ENCODE assay signal across 8 cellular contexts in the genomic region with DNA sequence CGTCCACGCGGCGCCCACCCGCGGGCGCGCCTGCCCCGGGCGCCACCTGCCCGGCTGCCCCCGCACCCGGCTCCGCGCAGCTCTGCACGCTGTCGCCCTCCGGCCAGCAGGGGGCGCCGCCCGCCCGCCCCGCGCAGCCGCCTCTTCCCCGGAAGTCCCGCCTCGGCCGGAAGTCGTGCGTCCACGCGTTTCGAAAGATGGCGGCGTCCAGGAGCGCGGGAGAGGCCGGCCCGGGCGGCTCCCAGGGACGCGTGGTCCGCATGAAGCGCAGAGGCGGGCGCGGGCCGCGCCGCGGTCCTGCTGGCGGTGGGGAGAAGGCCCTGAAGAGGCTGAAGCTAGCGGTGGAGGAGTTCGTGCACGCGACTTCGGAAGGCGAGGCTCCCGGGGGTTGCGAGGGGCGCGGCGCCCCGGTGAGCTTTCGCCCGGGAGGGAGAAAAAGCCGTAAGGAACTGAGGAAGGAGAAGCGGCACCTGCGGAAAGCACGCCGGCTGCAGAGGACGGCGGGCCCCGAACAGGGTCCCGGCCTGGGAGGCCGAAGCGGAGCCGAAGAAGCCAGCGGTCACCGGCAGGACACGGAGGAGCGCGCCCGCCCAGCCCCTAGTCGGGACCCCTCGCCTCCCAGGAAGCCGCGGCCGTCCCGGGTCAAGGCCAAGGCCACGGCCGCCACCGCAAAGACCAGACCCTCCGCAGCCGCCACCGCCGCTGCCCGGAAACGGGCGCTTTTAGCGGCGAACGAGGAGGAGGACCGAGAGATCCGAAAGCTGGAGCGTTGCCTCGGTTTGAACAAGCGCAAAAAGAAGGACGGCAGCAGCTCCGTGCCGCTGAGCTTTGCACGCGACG.
DNase-seq lines count a peak whose midpoint lies in the region; ATAC-seq lines count a peak whose summit lies in the region.

A gene with protein sequence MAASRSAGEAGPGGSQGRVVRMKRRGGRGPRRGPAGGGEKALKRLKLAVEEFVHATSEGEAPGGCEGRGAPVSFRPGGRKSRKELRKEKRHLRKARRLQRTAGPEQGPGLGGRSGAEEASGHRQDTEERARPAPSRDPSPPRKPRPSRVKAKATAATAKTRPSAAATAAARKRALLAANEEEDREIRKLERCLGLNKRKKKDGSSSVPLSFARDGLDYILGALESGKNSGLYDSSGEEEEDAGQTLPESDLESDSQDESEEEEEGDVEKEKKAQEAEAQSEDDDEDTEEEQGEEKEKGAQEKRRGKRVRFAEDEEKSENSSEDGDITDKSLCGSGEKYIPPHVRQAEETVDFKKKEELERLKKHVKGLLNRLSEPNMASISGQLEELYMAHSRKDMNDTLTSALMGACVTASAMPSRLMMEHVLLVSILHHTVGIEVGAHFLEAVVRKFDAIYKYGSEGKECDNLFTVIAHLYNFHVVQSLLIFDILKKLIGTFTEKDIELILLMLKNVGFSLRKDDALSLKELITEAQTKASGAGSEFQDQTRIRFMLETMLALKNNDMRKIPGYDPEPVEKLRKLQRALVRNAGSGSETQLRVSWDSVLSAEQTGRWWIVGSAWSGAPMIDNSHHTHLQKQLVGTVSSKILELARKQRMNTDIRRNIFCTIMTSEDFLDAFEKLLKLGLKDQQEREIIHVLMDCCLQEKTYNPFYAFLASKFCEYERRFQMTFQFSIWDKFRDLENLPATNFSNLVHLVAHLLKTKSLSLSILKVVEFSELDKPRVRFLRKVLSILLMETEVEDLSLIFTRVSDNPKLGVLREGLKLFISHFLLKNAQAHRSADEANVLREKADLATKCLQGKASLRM (plus strand): TSS at position 172 of the 840 bp plus-strand sequence. CDS start 26 bp downstream, at position 198.

- peak; percentile 62 for ATAC-seq in GM18873 (IDR thresholded peaks at IDR 0.05; ENCODE audit: low FRiP score, unreplicated experiment)
- ATAC-seq in HG03108 (IDR thresholded peaks at IDR 0.05; ENCODE audit: unreplicated experiment) = peak; percentile 91

- peak; percentile 97 for DNase-seq in AG20443 (ENCODE audit: low spot score)
- DNase-seq in NCI-H2227 (lab: John Stamatoyannopoulos, UW; ENCODE audit: unreplicated experiment) = peak; percentile 95
- peak; percentile 87 for DNase-seq in activated CD4-positive, CD25-positive, alpha-beta regulatory T cell treated with anti-CD3 and anti-CD28 coated beads, Interleukin-2, amount 50 U/mL, for 16 hours (ENCODE audit: low read depth, low spot score)
- DNase-seq in cerebellar cortex (ENCODE audit: low spot score) = peak; percentile 77
- peak; percentile 65 for DNase-seq in kidney glomerular epithelial cell (lab: John Stamatoyannopoulos, UW)
- peak; percentile 69 to 88 for DNase-seq in stimulated activated CD4-positive, alpha-beta T cell treated with anti-CD3 and anti-CD28 coated beads, Interleukin-1b, Interleukin-23, amount 100 ng/mL, for 1 hour (ENCODE audit: low read depth in 2 of 2)

Comparison
In these comparisons a context has a peak if more than half of its experiments do, and no peak if none do; other contexts are left out.
1. Peak in every context shown above with its lines: DNase-seq and ATAC-seq.